ENCODE assay signal across 16 cellular contexts in genomic region chrX:56727531-56727930, GRCh38. TPM values are rescaled to one million over a fixed set of nuclear protein-coding genes. Genes with fewer than 3 reads are reported as not detected.
A peak's percentile ranks its signal among the peaks of the same experiment; 100 is the strongest.
DNase-seq lines count a peak whose midpoint lies in the region; ATAC-seq and TF ChIP-seq lines count a peak whose summit lies in the region.
"Had no signal": no experiment of that assay in that cellular context is flagged by ENCODE, and none has a peak within 500 bp of the region (broad histone marks: within the 10 kb centered on the region; RNA-seq: fewer than 3 reads in every experiment).

No MANE protein-coding gene starts in this region.

- H3K9me3 Mint-ChIP-seq in CD4-positive, CD25-positive, alpha-beta regulatory T cell, result no peaks in the 10 kb centered on the region
- no peaks in the 10 kb centered on the region for H3K9me3 Mint-ChIP-seq in activated CD4-positive, alpha-beta memory T cell treated with anti-CD3 and anti-CD28 coated beads for 36 hours
- no peaks in the 10 kb centered on the region for H3K9me3 Mint-ChIP-seq in memory B cell
- H3K9me3 Mint-ChIP-seq: stimulated activated naive CD8-positive, alpha-beta T cell treated with anti-CD3 and anti-CD28 coated beads, Interleukin-15, amount 100 ng/mL, for 72 hours had no signal

- H3K27me3 Mint-ChIP-seq in CD4-positive, CD25-positive, alpha-beta regulatory T cell, result no peaks in the 10 kb centered on the region
- no peaks in the 10 kb centered on the region for H3K27me3 Mint-ChIP-seq in activated CD4-positive, alpha-beta memory T cell treated with anti-CD3 and anti-CD28 coated beads for 36 hours
- H3K27me3 Mint-ChIP-seq in memory B cell, result no peaks in the 10 kb centered on the region
- H3K27me3 Mint-ChIP-seq: stimulated activated naive CD8-positive, alpha-beta T cell treated with anti-CD3 and anti-CD28 coated beads, Interleukin-15, amount 100 ng/mL, for 72 hours had no signal

- no peaks in the 10 kb centered on the region for H3K9me3 ChIP-seq in CD4-positive, CD25-positive, alpha-beta regulatory T cell (ENCODE audit: control insufficient read depth in 2 of 2, low read length in 2 of 2)
- H3K9me3 ChIP-seq in DND-41 (ENCODE audit: insufficient read depth, low read length, severe bottlenecking) (no peaks in the 10 kb centered on the region), prostate gland (no peaks in the 10 kb centered on the region)
- H3K9me3 ChIP-seq: Caco-2, heart right ventricle, pancreas, transverse colon had no signal

- no peak for DNase-seq in CD4-positive, CD25-positive, alpha-beta regulatory T cell
- DNase-seq in DND-41 (no peak), memory B cell (ENCODE audit: low spot score in 2 of 2) (no peak), GM13977 (ENCODE audit: low spot score) (no peak), prostate gland (ENCODE audit: low spot score) (no peak)
- DNase-seq in activated CD4-positive, alpha-beta memory T cell treated with anti-CD3 and anti-CD28 coated beads for 36 hours, result no peak
- DNase-seq: Caco-2; heart right ventricle; NCI-H1417 treated with DMSO at 0.1 percent for 48 hours; pancreas; PC-9; stimulated activated naive CD8-positive, alpha-beta T cell treated with anti-CD3 and anti-CD28 coated beads, Interleukin-15, amount 100 ng/mL, for 72 hours; T-helper 2 cell; transverse colon had no signal

- H3K27me3 ChIP-seq in CD4-positive, CD25-positive, alpha-beta regulatory T cell (ENCODE audit: control insufficient read depth, insufficient read depth, low read length), result no peaks in the 10 kb centered on the region
- H3K27me3 ChIP-seq in DND-41 (ENCODE audit: insufficient read depth, low read length, poor library complexity) (no peaks in the 10 kb centered on the region), prostate gland (replicated peaks; ENCODE audit: insufficient read depth) (no peaks in the 10 kb centered on the region)
- H3K27me3 ChIP-seq: transverse colon had no signal

- ATAC-seq in CD4-positive, CD25-positive, alpha-beta regulatory T cell (ENCODE audit: low read depth in 2 of 2), result no peak
- ATAC-seq in DND-41 (ENCODE audit: insufficient read depth, low read depth) (no peak), memory B cell (ENCODE audit: low read depth) (no peak), HG03354 (IDR thresholded peaks at IDR 0.05; ENCODE audit: poor library complexity, severe bottlenecking, unreplicated experiment) (no peak)
- ATAC-seq: heart right ventricle; stimulated activated naive CD8-positive, alpha-beta T cell treated with anti-CD3 and anti-CD28 coated beads, Interleukin-15, amount 100 ng/mL, for 72 hours had no signal

- H2AFZ ChIP-seq in DND-41 (ENCODE audit: low read depth, low read length), result peak overlapping the region; percentile 75; the same call in 1 of the 2 replicates
- H2AFZ ChIP-seq: PC-9 had no signal

- H3K4me1 ChIP-seq in CD4-positive, CD25-positive, alpha-beta regulatory T cell (ENCODE audit: control insufficient read depth, insufficient read depth, low read length, poor library complexity, severe bottlenecking), result peaks cover 5% of the 10 kb centered on the region
- H3K4me1 ChIP-seq in DND-41 (ENCODE audit: insufficient read depth, low read length) (peaks cover 33% of the 10 kb centered on the region), prostate gland (replicated peaks) (no peaks in the 10 kb centered on the region)
- H3K4me1 ChIP-seq: Caco-2, pancreas had no signal

- H4K20me1 ChIP-seq in DND-41 (ENCODE audit: insufficient read depth, low read length), result no peaks in the 10 kb centered on the region

- no peaks in the 10 kb centered on the region for H3K36me3 ChIP-seq in CD4-positive, CD25-positive, alpha-beta regulatory T cell (ENCODE audit: control insufficient read depth, insufficient read depth, low read length)
- no peaks in the 10 kb centered on the region for H3K36me3 ChIP-seq in DND-41 (ENCODE audit: insufficient read depth, low read length)
- H3K36me3 ChIP-seq in prostate gland, result no peaks in the 10 kb centered on the region
- H3K36me3 ChIP-seq: heart right ventricle, pancreas, transverse colon had no signal

- H3K4me3 ChIP-seq in CD4-positive, CD25-positive, alpha-beta regulatory T cell (ENCODE audit: low read depth, low read length), result no peak overlapping the region
- H3K4me3 ChIP-seq in DND-41 (ENCODE audit: low read depth in 1 of 2, low read length in 2 of 2) (no peak overlapping the region), prostate gland (no peak overlapping the region)
- H3K4me3 ChIP-seq: heart right ventricle, lung, pancreas, PC-9, transverse colon had no signal

- H3K27ac ChIP-seq in CD4-positive, CD25-positive, alpha-beta regulatory T cell (ENCODE audit: insufficient read depth, low read length, poor library complexity, severe bottlenecking), result no peak overlapping the region
- H3K27ac ChIP-seq in DND-41 (ENCODE audit: low read length) (no peak overlapping the region), prostate gland (no peak overlapping the region)
- H3K27ac ChIP-seq: heart right ventricle, pancreas, PC-9, transverse colon had no signal

- CTCF ChIA-PET in activated CD4-positive, alpha-beta memory T cell treated with anti-CD3 and anti-CD28 coated beads for 36 hours (lab: Charles Lee), result interaction anchor here (0.6 to 3.9 kb wide), 11 partner anchors 9 to 1009 kb away, joined by 3 to 88 read pairs (median 4); partner anchors contain the start of gene RRAGB

- peak overlapping the region in 1 of 4 donors; percentile 43 for H3K4me3 Mint-ChIP-seq in CD4-positive, CD25-positive, alpha-beta regulatory T cell
- H3K4me3 Mint-ChIP-seq in activated CD4-positive, alpha-beta memory T cell treated with anti-CD3 and anti-CD28 coated beads for 36 hours, result no peak overlapping the region
- H3K4me3 Mint-ChIP-seq in memory B cell, result no peak overlapping the region

- peaks cover 34% of the 10 kb centered on the region for H3K79me2 ChIP-seq in DND-41 (ENCODE audit: insufficient read depth, low read length)

- H3K9ac ChIP-seq in DND-41 (ENCODE audit: low read depth, low read length), result no peak overlapping the region

- no peaks in the 10 kb centered on the region for H3K36me3 Mint-ChIP-seq in CD4-positive, CD25-positive, alpha-beta regulatory T cell
- H3K36me3 Mint-ChIP-seq in activated CD4-positive, alpha-beta memory T cell treated with anti-CD3 and anti-CD28 coated beads for 36 hours, result no peaks in the 10 kb centered on the region
- no peaks in the 10 kb centered on the region for H3K36me3 Mint-ChIP-seq in memory B cell

- no peak for TF ChIP-seq POLR2A in prostate gland (IDR thresholded peaks at IDR 0.05)

- H3K4me2 ChIP-seq in DND-41 (ENCODE audit: insufficient read depth, low read length), result peak overlapping the region; percentile 74; the same call in 1 of the 2 replicates

- TF ChIP-seq CTCF in DND-41 (IDR thresholded peaks at IDR 0.05; ENCODE audit: borderline replicate concordance, extremely low read depth, low read length, poor library complexity, severe bottlenecking), result no peak
- TF ChIP-seq CTCF in GM13977 (IDR thresholded peaks at IDR 0.05; ENCODE audit: extremely low read depth, insufficient read depth, missing control alignments), result no peak
- no peak for TF ChIP-seq CTCF in prostate gland (IDR thresholded peaks at IDR 0.05)

- 72% methylated on average over 3 of the region's 3 CpGs for WGBS in prostate gland

- POLR2A ChIA-PET in activated CD4-positive, alpha-beta memory T cell treated with anti-CD3 and anti-CD28 coated beads for 36 hours (lab: Charles Lee), result interaction anchor here (1.0 to 2.3 kb wide), 3 partner anchors 154 to 494 kb away, joined by 4 to 11 read pairs (median 7); partner anchors contain the start of gene UBQLN2

- in situ Hi-C loops in GM13977 (cut with MboI; ENCODE audit: low pct_unique_long_range_greater_than_20kb, low sequenced_read_pairs, unreplicated experiment), result loop anchor here (25.0 kb wide), 3 partner anchors 165 to 990 kb away; partner anchors contain the start of gene UBQLN2

- intact Hi-C loops in activated CD4-positive, alpha-beta memory T cell treated with anti-CD3 and anti-CD28 coated beads for 36 hours (cut with micrococcal nuclease), result loop anchor here (5.0 kb wide), 3 partner anchors 265 to 1920 kb away; partner anchors contain the start of gene MAGED2
- intact Hi-C loops in prostate gland (cut with DNase I), result no loop called here

- peak overlapping the region in 2 of 3 donors; percentile 1 to 33 for H3K27ac Mint-ChIP-seq in CD4-positive, CD25-positive, alpha-beta regulatory T cell
- H3K27ac Mint-ChIP-seq in activated CD4-positive, alpha-beta memory T cell treated with anti-CD3 and anti-CD28 coated beads for 36 hours, result peak overlapping the region; percentile 2
- peak overlapping the region; percentile 84 for H3K27ac Mint-ChIP-seq in memory B cell

- peaks cover 5 to 26% (median 16%) of the 10 kb centered on the region in 4 donors for H3K4me1 Mint-ChIP-seq in CD4-positive, CD25-positive, alpha-beta regulatory T cell
- peaks cover 16% of the 10 kb centered on the region for H3K4me1 Mint-ChIP-seq in activated CD4-positive, alpha-beta memory T cell treated with anti-CD3 and anti-CD28 coated beads for 36 hours (ENCODE audit: low read depth)
- peaks cover 3% of the 10 kb centered on the region for H3K4me1 Mint-ChIP-seq in memory B cell

RNA-seq across cellular contexts. Expression of gene NBDY, which starts 1.5 kb away (rescaled TPM):
- total RNA-seq in CD4-positive, CD25-positive, alpha-beta regulatory T cell, result 29.0 TPM
- polyA plus RNA-seq in CD4-positive, CD25-positive, alpha-beta regulatory T cell, result 10 to 100 TPM; 47.3 to 61.5 (median 56.0) TPM
- total RNA-seq in activated CD4-positive, alpha-beta memory T cell treated with anti-CD3 and anti-CD28 coated beads for 36 hours, result 10 to 100 TPM; 45.1 to 50.0 TPM
- total RNA-seq in prostate gland, result 10 to 100 TPM; 26.2 to 28.8 TPM

Comparison
In these comparisons a context has a peak if more than half of its experiments do, and no peak if none do; other contexts are left out.
1. H3K27ac Mint-ChIP-seq: peak in every context shown above with its lines; median percentile 84 in memory B cell; 17 in CD4-positive, CD25-positive, alpha-beta regulatory T cell; 2 in activated CD4-positive, alpha-beta memory T cell treated with anti-CD3 and anti-CD28 coated beads for 36 hours.